19 cellular contexts compared by ENCODE assay signal in genomic region chr2:221610675-221611074, GRCh38.
"Had no signal": no experiment of that assay in that cellular context is flagged by ENCODE, and none has a peak within 500 bp of the region (broad histone marks: within the 10 kb centered on the region; RNA-seq: fewer than 3 reads in every experiment).

No MANE protein-coding gene starts in this region.

- H3K27ac ChIP-seq: adrenal gland, colonic mucosa, skin epidermis had no signal

- H3K4me3 ChIP-seq: adrenal gland, colonic mucosa, lung, skin epidermis had no signal

- H3K4me1 ChIP-seq: adrenal gland, colonic mucosa had no signal

- H3K27ac Mint-ChIP-seq: activated B cell treated with CpG ODN at 0.5 μM for 24 hours; activated CD8-positive, alpha-beta T cell treated with anti-CD3 and anti-CD28 coated beads for 36 hours; activated naive CD4-positive, alpha-beta T cell treated with anti-CD3 and anti-CD28 coated beads, Interleukin-2, amount 50 U/mL, for 24 hours; naive B cell; stimulated activated naive B cell treated with anti-CD40 and anti-IgM and Interleukin-4, amounts not matched to agents 10 μg/mL and 1 μg/mL and 100 μg/mL, for 72 hours had no signal

- H3K27me3 ChIP-seq: adrenal gland, colonic mucosa had no signal

- H3K9me3 ChIP-seq: adrenal gland, colonic mucosa had no signal

- H3K4me1 Mint-ChIP-seq: activated B cell treated with CpG ODN at 0.5 μM for 24 hours; activated naive CD4-positive, alpha-beta T cell treated with anti-CD3 and anti-CD28 coated beads, Interleukin-2, amount 50 U/mL, for 24 hours; naive B cell; stimulated activated naive B cell treated with anti-CD40 and anti-IgM and Interleukin-4, amounts not matched to agents 10 μg/mL and 1 μg/mL and 100 μg/mL, for 72 hours had no signal

- DNase-seq: activated B cell treated with CpG ODN at 0.5 μM for 24 hours; activated CD4-positive, alpha-beta T cell treated with anti-CD3 and anti-CD28 coated beads for 48 hours; activated CD8-positive, alpha-beta T cell treated with anti-CD3 and anti-CD28 coated beads for 36 hours; activated effector memory CD4-positive, alpha-beta T cell treated with anti-CD3 and anti-CD28 coated beads, Interleukin-2, amount 50 U/mL, for 16 hours; activated T-cell treated with anti-CD3 and anti-CD28 coated beads, Interleukin-2, amount 50 U/mL, for 48 hours; adrenal gland; central memory CD4-positive, alpha-beta T cell; colonic mucosa; hypothalamus; kidney glomerular epithelial cell; naive B cell; stimulated activated CD4-positive, alpha-beta T cell treated with anti-CD3 and anti-CD28 coated beads, Interleukin-15, amount 100 ng/mL, for 24 hours; stimulated activated CD4-positive, alpha-beta T cell treated with anti-CD3 and anti-CD28 coated beads, Interleukin-4, amount 100 ng/mL, for 1 hour; stimulated activated naive B cell treated with anti-CD40 and anti-IgM and Interleukin-4, amounts not matched to agents 10 μg/mL and 1 μg/mL and 100 μg/mL, for 72 hours; SW 1271 had no signal

- H3K36me3 Mint-ChIP-seq: activated naive CD4-positive, alpha-beta T cell treated with anti-CD3 and anti-CD28 coated beads, Interleukin-2, amount 50 U/mL, for 24 hours; naive B cell; stimulated activated naive B cell treated with anti-CD40 and anti-IgM and Interleukin-4, amounts not matched to agents 10 μg/mL and 1 μg/mL and 100 μg/mL, for 72 hours had no signal

- H3K4me3 Mint-ChIP-seq: activated B cell treated with CpG ODN at 0.5 μM for 24 hours; activated CD8-positive, alpha-beta T cell treated with anti-CD3 and anti-CD28 coated beads for 36 hours; activated naive CD4-positive, alpha-beta T cell treated with anti-CD3 and anti-CD28 coated beads, Interleukin-2, amount 50 U/mL, for 24 hours; naive B cell; stimulated activated naive B cell treated with anti-CD40 and anti-IgM and Interleukin-4, amounts not matched to agents 10 μg/mL and 1 μg/mL and 100 μg/mL, for 72 hours had no signal

- ATAC-seq: activated CD8-positive, alpha-beta T cell treated with anti-CD3 and anti-CD28 coated beads for 36 hours; esophagus mucosa; stimulated activated naive B cell treated with anti-CD40 and anti-IgM and Interleukin-4, amounts not matched to agents 10 μg/mL and 1 μg/mL and 100 μg/mL, for 72 hours had no signal

- H3K9me3 Mint-ChIP-seq: activated B cell treated with CpG ODN at 0.5 μM for 24 hours; activated CD8-positive, alpha-beta T cell treated with anti-CD3 and anti-CD28 coated beads for 36 hours; activated naive CD4-positive, alpha-beta T cell treated with anti-CD3 and anti-CD28 coated beads, Interleukin-2, amount 50 U/mL, for 24 hours; stimulated activated naive B cell treated with anti-CD40 and anti-IgM and Interleukin-4, amounts not matched to agents 10 μg/mL and 1 μg/mL and 100 μg/mL, for 72 hours had no signal

- H3K36me3 ChIP-seq: adrenal gland, colonic mucosa had no signal
